Comparison of ENCODE assay signal across 9 cellular contexts in the genomic region with DNA sequence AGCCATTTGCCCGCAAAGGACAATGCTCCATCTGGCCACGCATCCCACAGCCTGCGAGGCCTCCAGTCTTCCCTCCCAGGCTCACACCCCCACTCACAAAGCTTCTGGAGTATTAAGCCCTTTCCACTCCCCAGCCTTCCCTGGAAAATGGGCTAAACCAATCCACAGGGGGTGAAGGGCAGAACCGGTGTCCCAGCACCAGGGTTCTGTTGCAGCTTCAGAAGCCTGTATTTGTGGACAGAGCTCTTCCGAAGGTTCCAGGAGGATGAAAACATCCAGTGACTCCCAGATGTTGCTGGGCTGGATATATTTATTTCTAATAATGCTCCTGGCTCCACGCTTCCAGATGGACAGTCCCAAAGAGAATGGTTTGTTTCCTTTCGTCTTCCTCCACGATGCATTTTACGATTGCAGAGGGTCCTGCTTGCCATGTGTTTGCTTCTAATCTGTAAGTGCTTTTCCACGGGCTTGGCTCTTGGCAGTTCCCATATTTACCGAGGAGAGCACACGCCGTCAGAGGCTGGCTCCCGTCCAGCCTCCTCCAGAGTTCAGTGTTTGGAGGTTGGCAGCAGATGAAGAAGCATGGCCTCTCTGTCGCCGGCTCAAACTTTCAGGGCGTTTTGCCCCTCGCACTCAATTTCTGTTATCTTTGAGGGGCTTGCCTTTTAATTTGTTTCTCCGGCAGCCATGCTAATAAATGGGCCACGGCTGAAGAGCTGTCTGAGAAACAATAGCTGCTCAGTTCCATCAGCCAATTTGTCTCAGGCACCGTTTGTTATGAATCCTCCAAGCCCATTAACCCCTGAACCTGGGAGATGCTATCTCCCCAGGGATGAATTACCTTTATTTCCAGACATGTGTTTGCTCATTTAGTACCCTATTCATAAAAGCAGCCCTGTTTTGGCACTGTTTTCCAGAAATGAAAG.
DNase-seq lines count a peak whose midpoint lies in the region; ATAC-seq and TF ChIP-seq lines count a peak whose summit lies in the region.
"Had no signal": no experiment of that assay in that cellular context is flagged by ENCODE, and none has a peak within 500 bp of the region (broad histone marks: within the 10 kb centered on the region; RNA-seq: fewer than 3 reads in every experiment).

No MANE protein-coding gene starts in this region.

- TF ChIP-seq POLR2A in ovary (IDR thresholded peaks at IDR 0.05), result no peak

- TF ChIP-seq EP300 in ovary (IDR thresholded peaks at IDR 0.05), result no peak

- peaks cover 7% of the 10 kb centered on the region for H3K4me1 ChIP-seq in ovary (ENCODE audit: insufficient read depth)

- no peaks in the 10 kb centered on the region for H3K9me3 ChIP-seq in ovary

- no peak for ATAC-seq in GM21576 (IDR thresholded peaks at IDR 0.05; ENCODE audit: unreplicated experiment)
- no peak for ATAC-seq in HG03571 (IDR thresholded peaks at IDR 0.05; ENCODE audit: unreplicated experiment)

- H3K27me3 ChIP-seq in ovary, result no peaks in the 10 kb centered on the region

- peak; percentile 86 for DNase-seq in DMS153 (lab: John Stamatoyannopoulos, UW)
- DNase-seq in NCI-H524 treated with DMSO at 0.1 percent for 48 hours (lab: John Stamatoyannopoulos, UW), result peak; percentile 61
- DNase-seq in epithelial cell of proximal tubule (ENCODE audit: low read depth), result no peak
- peak; percentile 79 to 90 (median 84) for DNase-seq in ovary
- no peak for DNase-seq in activated CD4-positive, alpha-beta T cell treated with anti-CD3 and anti-CD28 coated beads for 4 hours
- no peak for DNase-seq in stimulated activated CD4-positive, alpha-beta T cell treated with anti-CD3 and anti-CD28 coated beads, Interleukin-2, amount 100 ng/mL, for 24 hours
- DNase-seq: activated naive CD8-positive, alpha-beta T cell treated with anti-CD3 and anti-CD28 coated beads, Interleukin-2, amount 10 ng/mL, durations not matched to agents 7 days and 5 days had no signal

- intact Hi-C loops in ovary (cut with DNase I), result loop anchor here in 1 of 4 donors (10.0 kb wide), 1 partner anchor 182 kb away; no protein-coding TSS in a partner anchor

- H3K4me3 ChIP-seq in epithelial cell of proximal tubule (ENCODE audit: low read depth, low read length), result peak overlapping the region; percentile 38
- H3K4me3 ChIP-seq in ovary, result peak overlapping the region; percentile 22

- H3K27ac ChIP-seq in ovary, result peak overlapping the region; percentile 59 to 90

- H3K36me3 ChIP-seq in ovary, result no peaks in the 10 kb centered on the region

- 4 to 6% (median 5%) methylated on average over 21 of the region's 21 CpGs for WGBS in ovary, 3 donors

- TF ChIP-seq CTCF in epithelial cell of proximal tubule (conservative IDR thresholded peaks at IDR 0.05; ENCODE audit: low read depth, low read length) (no peak), ovary (IDR thresholded peaks at IDR 0.05) (no peak)

Comparison
In these comparisons a context has a peak if more than half of its experiments do, and no peak if none do; other contexts are left out.
1. DNase-seq: peak in DMS153 (single experiment), NCI-H524 treated with DMSO at 0.1 percent for 48 hours (single experiment) and ovary (5 of 5); none in epithelial cell of proximal tubule (single experiment), activated CD4-positive, alpha-beta T cell treated with anti-CD3 and anti-CD28 coated beads for 4 hours (0 of 2) and stimulated activated CD4-positive, alpha-beta T cell treated with anti-CD3 and anti-CD28 coated beads, Interleukin-2, amount 100 ng/mL, for 24 hours (0 of 2).